28 cellular contexts compared by ENCODE assay signal in the genomic region with DNA sequence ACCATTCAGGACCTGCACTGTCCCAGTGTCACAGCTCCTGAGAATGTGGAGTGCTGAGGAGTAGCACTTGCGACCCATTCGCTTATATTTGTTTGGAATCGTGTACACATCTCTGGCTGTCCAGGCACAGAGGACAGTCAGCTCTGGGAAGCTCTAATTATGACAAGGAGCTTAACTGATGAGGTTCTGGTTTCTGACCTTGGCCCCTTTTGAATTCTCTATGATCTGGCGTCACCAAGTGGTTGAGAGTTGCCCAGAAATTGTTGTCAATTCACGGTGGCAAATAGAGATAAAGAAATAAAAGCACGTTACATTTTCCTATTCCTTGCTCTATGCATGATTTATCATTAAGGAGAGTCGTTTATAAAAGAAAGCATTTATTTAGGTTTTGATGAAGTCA. TPM values are rescaled to one million over a fixed set of nuclear protein-coding genes. Genes with fewer than 3 reads are reported as not detected.
"Had no signal": no experiment of that assay in that cellular context is flagged by ENCODE, and none has a peak within 500 bp of the region (broad histone marks: within the 10 kb centered on the region; RNA-seq: fewer than 3 reads in every experiment).

No MANE protein-coding gene starts in this region.

- H3K27me3 ChIP-seq: body of pancreas, cardiac muscle cell, gastrocnemius medialis, pancreas, right atrium auricular region, suprapubic skin, tibial nerve had no signal

- H3K9me3 Mint-ChIP-seq: activated CD4-positive, alpha-beta T cell treated with anti-CD3 and anti-CD28 coated beads, Interleukin-2, amount 10 ng/mL, durations not matched to agents 7 days and 5 days; activated CD8-positive, alpha-beta T cell treated with anti-CD3 and anti-CD28 coated beads for 36 hours; activated naive CD4-positive, alpha-beta T cell treated with anti-CD3 and anti-CD28 coated beads, Interleukin-2, amount 10 ng/mL, durations not matched to agents 7 days and 5 days had no signal

- DNase-seq: activated CD4-positive, alpha-beta T cell treated with anti-CD3 and anti-CD28 coated beads, Interleukin-2, amount 10 ng/mL, durations not matched to agents 7 days and 5 days; activated CD4-positive, CD25-positive, alpha-beta regulatory T cell treated with anti-CD3 and anti-CD28 coated beads, Interleukin-2, amount 50 U/mL, for 72 hours; activated CD8-positive, alpha-beta memory T cell treated with anti-CD3 and anti-CD28 coated beads, Interleukin-2, amount 10 ng/mL, durations not matched to agents 7 days and 5 days; activated CD8-positive, alpha-beta T cell treated with anti-CD3 and anti-CD28 coated beads for 36 hours; activated effector memory CD4-positive, alpha-beta T cell treated with anti-CD3 and anti-CD28 coated beads, Interleukin-2, amount 50 U/mL, for 16 hours; activated naive CD4-positive, alpha-beta T cell treated with anti-CD3 and anti-CD28 coated beads, Interleukin-2, amount 10 ng/mL, durations not matched to agents 7 days and 5 days; activated T-cell treated with anti-CD3 and anti-CD28 coated beads for 4 hours; body of pancreas; dermis blood vessel endothelial cell; effector CD8-positive, alpha-beta T cell; esophagus squamous epithelium; gastrocnemius medialis; hippocampal formation; left ventricle myocardium superior; midbrain; nephron progenitor cell; pancreas; psoas muscle; stimulated activated CD4-positive, alpha-beta T cell treated with anti-CD3 and anti-CD28 coated beads, Interleukin-4, amount 100 ng/mL, for 4 hours; stimulated activated naive CD8-positive, alpha-beta T cell treated with anti-CD3 and anti-CD28 coated beads, Interleukin-15, Interleukin-2, amounts not matched to agents 100 U/mL and 50 U/mL, for 24 hours; T-helper 9 cell had no signal

- H3K4me3 ChIP-seq: body of pancreas, cardiac muscle cell, esophagus squamous epithelium, gastrocnemius medialis, pancreas, psoas muscle, right atrium auricular region, suprapubic skin, tibial nerve had no signal

- H3K9me3 ChIP-seq: body of pancreas, esophagus squamous epithelium, gastrocnemius medialis, pancreas, right atrium auricular region, suprapubic skin, tibial nerve had no signal

- H3K4me3 Mint-ChIP-seq: activated CD4-positive, alpha-beta T cell treated with anti-CD3 and anti-CD28 coated beads, Interleukin-2, amount 10 ng/mL, durations not matched to agents 7 days and 5 days; activated CD8-positive, alpha-beta memory T cell treated with anti-CD3 and anti-CD28 coated beads, Interleukin-2, amount 10 ng/mL, durations not matched to agents 7 days and 5 days; activated CD8-positive, alpha-beta T cell treated with anti-CD3 and anti-CD28 coated beads for 36 hours; activated naive CD4-positive, alpha-beta T cell treated with anti-CD3 and anti-CD28 coated beads, Interleukin-2, amount 10 ng/mL, durations not matched to agents 7 days and 5 days; nephron progenitor cell had no signal

- ATAC-seq: activated CD8-positive, alpha-beta memory T cell treated with anti-CD3 and anti-CD28 coated beads, Interleukin-2, amount 10 ng/mL, durations not matched to agents 7 days and 5 days; activated CD8-positive, alpha-beta T cell treated with anti-CD3 and anti-CD28 coated beads for 36 hours; body of pancreas; gastrocnemius medialis; pancreas; stimulated activated naive CD8-positive, alpha-beta T cell treated with anti-CD3 and anti-CD28 coated beads, Interleukin-15, Interleukin-2, amounts not matched to agents 100 U/mL and 50 U/mL, for 24 hours had no signal

- H3K27ac ChIP-seq: body of pancreas, cardiac muscle cell, esophagus squamous epithelium, gastrocnemius medialis, pancreas, psoas muscle, right atrium auricular region, suprapubic skin, tibial nerve had no signal

- FAIRE-seq: pancreas had no signal

- H3K36me3 Mint-ChIP-seq: activated CD8-positive, alpha-beta memory T cell treated with anti-CD3 and anti-CD28 coated beads, Interleukin-2, amount 10 ng/mL, durations not matched to agents 7 days and 5 days; activated naive CD4-positive, alpha-beta T cell treated with anti-CD3 and anti-CD28 coated beads, Interleukin-2, amount 10 ng/mL, durations not matched to agents 7 days and 5 days had no signal

- H3K36me3 ChIP-seq: cardiac muscle cell, esophagus squamous epithelium, gastrocnemius medialis, pancreas, right atrium auricular region, suprapubic skin, tibial nerve had no signal

- H3K4me1 Mint-ChIP-seq: activated CD4-positive, alpha-beta T cell treated with anti-CD3 and anti-CD28 coated beads, Interleukin-2, amount 10 ng/mL, durations not matched to agents 7 days and 5 days; activated CD8-positive, alpha-beta memory T cell treated with anti-CD3 and anti-CD28 coated beads, Interleukin-2, amount 10 ng/mL, durations not matched to agents 7 days and 5 days; activated naive CD4-positive, alpha-beta T cell treated with anti-CD3 and anti-CD28 coated beads, Interleukin-2, amount 10 ng/mL, durations not matched to agents 7 days and 5 days had no signal

- H3K4me1 ChIP-seq: body of pancreas, gastrocnemius medialis, pancreas, psoas muscle had no signal

- H3K27ac Mint-ChIP-seq: activated CD4-positive, alpha-beta T cell treated with anti-CD3 and anti-CD28 coated beads, Interleukin-2, amount 10 ng/mL, durations not matched to agents 7 days and 5 days; activated CD8-positive, alpha-beta memory T cell treated with anti-CD3 and anti-CD28 coated beads, Interleukin-2, amount 10 ng/mL, durations not matched to agents 7 days and 5 days; activated CD8-positive, alpha-beta T cell treated with anti-CD3 and anti-CD28 coated beads for 36 hours; activated naive CD4-positive, alpha-beta T cell treated with anti-CD3 and anti-CD28 coated beads, Interleukin-2, amount 10 ng/mL, durations not matched to agents 7 days and 5 days; nephron progenitor cell had no signal

RNA-seq across cellular contexts. Expression of a gene that starts 34.9 kb away (rescaled TPM):
- total RNA-seq: activated CD4-positive, alpha-beta T cell treated with anti-CD3 and anti-CD28 coated beads, Interleukin-2, amount 10 ng/mL, durations not matched to agents 7 days and 5 days; activated CD8-positive, alpha-beta memory T cell treated with anti-CD3 and anti-CD28 coated beads, Interleukin-2, amount 10 ng/mL, durations not matched to agents 7 days and 5 days; activated CD8-positive, alpha-beta T cell treated with anti-CD3 and anti-CD28 coated beads for 36 hours; body of pancreas; cardiac muscle cell; cerebellum; dermis blood vessel endothelial cell; esophagus squamous epithelium; gastrocnemius medialis; left ventricle myocardium superior; pancreas; psoas muscle; right atrium auricular region; suprapubic skin; T-helper 1 cell treated with Interleukin-12 subunit alpha and Interleukin-12 subunit beta and Interleukin-4 antibody, amounts not matched to agents 30 ng/mL and 1 ng/mL, for 36 hours; tibial nerve; urinary bladder had no signal
- polyA plus RNA-seq: cardiac muscle cell, pancreas, psoas muscle, urinary bladder had no signal

RNA-seq across cellular contexts. Expression of a gene that starts 39.1 kb away (rescaled TPM):
- total RNA-seq: activated CD8-positive, alpha-beta T cell treated with anti-CD3 and anti-CD28 coated beads for 36 hours had no signal
